In genomic region chr18:6960124-6960523, GRCh38 we compare ENCODE assay signal across 19 cellular contexts.
DNase-seq lines count a peak whose midpoint lies in the region; ATAC-seq, FAIRE-seq and TF ChIP-seq lines count a peak whose summit lies in the region.
"Had no signal": no experiment of that assay in that cellular context is flagged by ENCODE, and none has a peak within 500 bp of the region (broad histone marks: within the 10 kb centered on the region; RNA-seq: fewer than 3 reads in every experiment).

No MANE protein-coding gene starts in this region.

- H3K9me3 ChIP-seq in HEK293 (ENCODE audit: control insufficient read depth, insufficient read depth, low read depth, low read length) = no peaks in the 10 kb centered on the region
- H3K9me3 ChIP-seq in RWPE2 (ENCODE audit: severe bottlenecking) = no peaks in the 10 kb centered on the region
- H3K9me3 ChIP-seq in H1 (ENCODE audit: insufficient read depth in 2 of 2, low read depth in 1 of 2, low read length in 1 of 2) = 0 out of 4 replicates have a peak, but pooled peaks cover 0 to 10% of the 10 kb centered on the region in 2 experiments
- H3K9me3 ChIP-seq in CD8-positive, alpha-beta memory T cell (ENCODE audit: low read length) = no peaks in the 10 kb centered on the region

- H3K4me2 ChIP-seq in H1 (ENCODE audit: insufficient read depth in 1 of 2, low read depth in 2 of 2, low read length in 2 of 2) = no peak overlapping the region
- H3K4me2 ChIP-seq: GM23338 had no signal

- DNase-seq in RWPE2 (ENCODE audit: low spot score) = no peak
- DNase-seq in H1 (ENCODE audit: low read depth in 1 of 2, low spot score in 2 of 2) = no peak
- DNase-seq in urothelium cell line (ENCODE audit: low spot score) = no peak
- no peak for DNase-seq in CD8-positive, alpha-beta memory T cell
- no peak for DNase-seq in SHP77 treated with DMSO at 0.1 percent for 48 hours (lab: John Stamatoyannopoulos, UW)
- DNase-seq: AML-193; CD4-positive, alpha-beta T cell; DMS153; DMS79; GDM1; H7 had no signal

- H3K27me3 Mint-ChIP-seq in CD8-positive, alpha-beta memory T cell = no peaks in the 10 kb centered on the region
- H3K27me3 Mint-ChIP-seq: CD4-positive, alpha-beta T cell had no signal

- ATAC-seq in RWPE2 (ENCODE audit: low read depth) (no peak), HG02588 (IDR thresholded peaks at IDR 0.05; ENCODE audit: unreplicated experiment) (no peak)
- ATAC-seq: GM23338, HCT116 had no signal

- TF ChIP-seq EP300 in H1 (IDR thresholded peaks at IDR 0.05; ENCODE audit: borderline replicate concordance in 1 of 2, low read depth in 2 of 2, low read length in 2 of 2) = no peak

- no peak overlapping the region for H3K18ac ChIP-seq in H1 (ENCODE audit: extremely low read depth, low read length)

- no peak overlapping the region for H2BK120ac ChIP-seq in H1 (replicated peaks; ENCODE audit: low read depth, low read length)

- no peak overlapping the region for H4K5ac ChIP-seq in H1 (ENCODE audit: insufficient read length, low read depth, low read length)

- no peaks in the 10 kb centered on the region for H3K4me1 Mint-ChIP-seq in CD8-positive, alpha-beta memory T cell
- H3K4me1 Mint-ChIP-seq: GM23338 had no signal

- H3K36me3 Mint-ChIP-seq in CD8-positive, alpha-beta memory T cell = no peaks in the 10 kb centered on the region

- H3K23ac ChIP-seq in H1 (ENCODE audit: insufficient read length) = no peak overlapping the region

- no peak overlapping the region for H4K8ac ChIP-seq in H1 (ENCODE audit: extremely low read depth, insufficient read depth, low read length)

- CTCF ChIA-PET in HEK293 (lab: Yijun Ruan, JAX) (interaction anchor here (0.6 to 1.4 kb wide), 3 partner anchors 41 to 218 kb away, joined by 3 to 4 read pairs (median 3); no protein-coding TSS in a partner anchor), H1 (lab: Charles Lee; ENCODE audit: partially characterized antibody) (no interaction called here)
- CTCF ChIA-PET in CD8-positive, alpha-beta memory T cell (lab: Charles Lee) = no interaction called here

- WGBS in H1 (ENCODE audit: extremely low coverage in 1 of 2, insufficient coverage in 1 of 2, insufficient read length in 1 of 2, insufficient replicate concordance in 2 of 2, low coverage in 1 of 2, low lambda C conversion rate in 2 of 2, missing lambda C conversion rate in 1 of 2), 2 experiments = 83% methylated on average over 1 of the region's 1 CpG; no CpG with 5 or more reads in 1 of the 2 experiments

- H3K27ac ChIP-seq in HEK293 (ENCODE audit: extremely low read depth, low read depth, low read length) (no peak overlapping the region), RWPE2 (ENCODE audit: poor library complexity, severe bottlenecking) (peak overlapping the region; percentile 63), H1 (ENCODE audit: low read depth, low read length) (no peak overlapping the region)
- no peak overlapping the region for H3K27ac ChIP-seq in CD8-positive, alpha-beta memory T cell (ENCODE audit: low read depth, low read length)
- H3K27ac ChIP-seq: C4-2B had no signal

- no peak overlapping the region for H3K9ac ChIP-seq in H1 (replicated peaks in 1 of 4; ENCODE audit: extremely low read depth in 1 of 4, low read depth in 3 of 4, low read length in 3 of 4)

- H3K27me3 ChIP-seq in RWPE2 (ENCODE audit: insufficient read depth, poor library complexity, severe bottlenecking) = no peaks in the 10 kb centered on the region
- H3K27me3 ChIP-seq in H1 (replicated peaks in 1 of 4; ENCODE audit: control insufficient read depth in 3 of 4, extremely low read depth in 1 of 4, insufficient read depth in 3 of 4, low read length in 3 of 4) = no peaks in the 10 kb centered on the region
- no peaks in the 10 kb centered on the region for H3K27me3 ChIP-seq in CD8-positive, alpha-beta memory T cell (ENCODE audit: insufficient read depth, low read length, poor library complexity, severe bottlenecking)

- POLR2A ChIA-PET in HEK293 (lab: Yijun Ruan, JAX) = no interaction called here
- POLR2A ChIA-PET in H1 (lab: Charles Lee; ENCODE audit: partially characterized antibody) = no interaction called here
- POLR2A ChIA-PET in CD8-positive, alpha-beta memory T cell (lab: Charles Lee) = no interaction called here

- H3K14ac ChIP-seq in H1 (ENCODE audit: insufficient read length) = no peak overlapping the region

- H2AFZ ChIP-seq in H1 (ENCODE audit: low read length) = no peak overlapping the region
- H2AFZ ChIP-seq: GM23338 had no signal

- TF ChIP-seq CTCF in HEK293 (tag by site-specific recombination; IDR thresholded peaks at IDR 0.05) (no peak), RWPE2 (IDR thresholded peaks at IDR 0.05; ENCODE audit: poor library complexity, severe bottlenecking) (no peak), H1 (IDR thresholded peaks at IDR 0.05; ENCODE audit: control extremely low read depth in 1 of 3, insufficient read depth in 1 of 3, low read depth in 1 of 3, low read length in 3 of 3) (no peak)

- H3K4me3 ChIP-seq in HEK293 (ENCODE audit: low read depth, low read length) = no peak overlapping the region
- H3K4me3 ChIP-seq in RWPE2 (ENCODE audit: severe bottlenecking) = no peak overlapping the region
- no peak overlapping the region for H3K4me3 ChIP-seq in H1 (ENCODE audit: extremely low read depth in 1 of 4, insufficient read depth in 2 of 4, low read depth in 3 of 4, low read length in 4 of 4)
- no peak overlapping the region for H3K4me3 ChIP-seq in CD8-positive, alpha-beta memory T cell (ENCODE audit: low read length)
- H3K4me3 ChIP-seq: GM23338 had no signal

- H2BK15ac ChIP-seq in H1 (ENCODE audit: low read length) = no peak overlapping the region

- H2AK5ac ChIP-seq in H1 (ENCODE audit: low read depth, low read length) = no peak overlapping the region

- no peak overlapping the region for H2BK12ac ChIP-seq in H1 (ENCODE audit: low read depth, low read length)

- FAIRE-seq in H1 (lab: Jason Lieb, UNC) (no peak), urothelium cell line (lab: Jason Lieb, UNC) (peak; percentile 88)
- FAIRE-seq: A204.1, GM12892, GM18507 had no signal

- no peak overlapping the region for H3K4ac ChIP-seq in H1 (replicated peaks; ENCODE audit: insufficient read length, low read depth, low read length)

- H4K20me1 ChIP-seq in H1 (replicated peaks in 1 of 2; ENCODE audit: control insufficient read depth in 1 of 2, insufficient read depth in 2 of 2, low read length in 2 of 2) = peaks cover 2% of the 10 kb centered on the region in 2 experiments

- H2BK5ac ChIP-seq in H1 (ENCODE audit: low read depth, low read length) = no peak overlapping the region

- H3K36me3 ChIP-seq in HEK293 (ENCODE audit: control insufficient read depth in 2 of 2, insufficient read depth in 1 of 2, low read length in 2 of 2) (peaks cover 0 to 5% of the 10 kb centered on the region in 2 experiments; a peak in 1 of 3 replicates), RWPE2 (ENCODE audit: low read depth) (no peaks in the 10 kb centered on the region), H1 (ENCODE audit: control insufficient read depth in 2 of 4, insufficient read depth in 4 of 4, low read length in 3 of 4) (peaks cover 9 to 51% (median 38%) of the 10 kb centered on the region in 4 experiments)
- no peaks in the 10 kb centered on the region for H3K36me3 ChIP-seq in CD8-positive, alpha-beta memory T cell (ENCODE audit: insufficient read depth, low read length)

- no peak for TF ChIP-seq POLR2A in H1 (IDR thresholded peaks at IDR 0.05; ENCODE audit: control extremely low read depth in 1 of 2, low read depth in 2 of 2, low read length in 2 of 2)

- no peaks in the 10 kb centered on the region for H3K79me1 ChIP-seq in H1 (ENCODE audit: low read depth, low read length)

- H3K4me3 Mint-ChIP-seq in CD8-positive, alpha-beta memory T cell = no peak overlapping the region
- H3K4me3 Mint-ChIP-seq: CD4-positive, alpha-beta T cell; GM23338 had no signal

- H3K79me2 ChIP-seq in H1 (ENCODE audit: control insufficient read depth in 1 of 2, insufficient read depth in 2 of 2, low read length in 2 of 2) = no peaks in the 10 kb centered on the region

- H3K9me3 Mint-ChIP-seq in CD8-positive, alpha-beta memory T cell = peaks cover 3 to 6% (median 4%) of the 10 kb centered on the region in 5 donors

- H3K4me1 ChIP-seq in HEK293 (ENCODE audit: control insufficient read depth, insufficient read depth, low read length) (no peaks in the 10 kb centered on the region), RWPE2 (ENCODE audit: insufficient read depth, poor library complexity, severe bottlenecking) (peaks cover 7% of the 10 kb centered on the region), H1 (replicated peaks in 1 of 4; ENCODE audit: control insufficient read depth in 3 of 4, insufficient read depth in 4 of 4, low read length in 3 of 4) (no peaks in the 10 kb centered on the region)
- no peaks in the 10 kb centered on the region for H3K4me1 ChIP-seq in CD8-positive, alpha-beta memory T cell (ENCODE audit: insufficient read depth, low read length)

- H2BK20ac ChIP-seq in H1 (ENCODE audit: low read length) = no peak overlapping the region

- H3K23me2 ChIP-seq in H1 (ENCODE audit: low read depth, low read length) = no peaks in the 10 kb centered on the region

- no peak overlapping the region for H3K56ac ChIP-seq in H1 (replicated peaks; ENCODE audit: insufficient read length, low read depth, low read length)

- TF ChIP-seq RAD21 in H1 (IDR thresholded peaks at IDR 0.05 in 1 of 2, conservative IDR thresholded peaks at IDR 0.05 in 1 of 2; ENCODE audit: low read depth in 2 of 2, low read length in 2 of 2) = no peak

- no peak overlapping the region for H3K27ac Mint-ChIP-seq in CD8-positive, alpha-beta memory T cell
- H3K27ac Mint-ChIP-seq: CD4-positive, alpha-beta T cell; GM23338 had no signal

- H4K91ac ChIP-seq in H1 (replicated peaks; ENCODE audit: insufficient read length, low read length) = no peak overlapping the region

TF ChIP-seq in HEK293, 187 proteins besides CTCF, POLR2A, EP300 and RAD21 (continues in another document):
- no peak for TF ChIP-seq YY2 (tag by site-specific recombination; IDR thresholded peaks at IDR 0.05)

TF ChIP-seq in H1, 55 proteins besides CTCF, POLR2A, EP300 and RAD21:
- TF ChIP-seq KDM1A (IDR thresholded peaks at IDR 0.05; ENCODE audit: borderline replicate concordance, low read length) (peak; percentile 55; the same call in 1 of the 2 replicates), KDM5A (IDR thresholded peaks at IDR 0.05; ENCODE audit: low read length) (no peak)
